ENCODE assay signal across 8 cellular contexts in the genomic region with DNA sequence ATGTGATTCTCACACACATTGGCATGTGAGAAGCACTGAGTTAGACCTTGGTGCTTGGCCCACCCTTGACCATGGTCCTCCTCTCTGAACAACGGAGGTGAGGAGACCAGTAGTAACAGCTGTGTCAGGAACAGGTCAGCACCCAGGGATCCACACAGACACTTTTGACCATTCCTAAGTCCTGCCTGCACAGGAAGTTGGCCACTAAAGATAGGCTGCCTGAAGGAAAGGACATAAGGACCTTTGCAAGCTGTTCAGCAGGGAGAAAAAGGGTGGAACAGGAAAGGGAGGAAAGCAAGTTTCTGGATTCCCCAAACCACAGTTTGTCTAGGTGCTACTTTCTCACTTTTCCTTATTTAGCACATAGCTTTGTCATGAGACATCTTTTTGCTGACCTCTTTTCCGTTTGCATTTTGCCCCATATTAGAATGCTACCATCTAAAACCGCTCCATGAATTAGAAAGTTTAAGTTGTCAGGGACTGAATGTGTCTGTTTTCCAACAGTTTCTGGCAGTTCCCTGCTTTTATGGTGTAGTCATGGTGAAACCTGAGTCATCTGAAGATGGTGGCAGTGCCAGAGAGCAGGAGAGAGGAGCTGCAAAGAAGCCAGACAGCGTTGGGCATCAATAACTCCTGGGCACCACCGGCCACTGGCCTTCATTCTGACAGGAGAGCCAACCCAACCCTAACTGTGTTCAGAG. TPM values are rescaled to one million over a fixed set of nuclear protein-coding genes. Genes with fewer than 3 reads are reported as not detected.
A peak's percentile ranks its signal among the peaks of the same experiment; 100 is the strongest.
DNase-seq lines count a peak whose midpoint lies in the region; ATAC-seq and TF ChIP-seq lines count a peak whose summit lies in the region.

No MANE protein-coding gene starts in this region.

- H3K27me3 Mint-ChIP-seq in activated T-cell treated with anti-CD3 and anti-CD28 coated beads, Interleukin-2, amount 50 U/mL, for 4 hours (ENCODE audit: low read depth): peaks cover 25% of the 10 kb centered on the region

- no peaks in the 10 kb centered on the region for H3K9me3 ChIP-seq in adipocyte (ENCODE audit: control insufficient read depth, low read length)
- H3K9me3 ChIP-seq in tibial artery: no peaks in the 10 kb centered on the region

- no peak for DNase-seq in activated T-cell treated with anti-CD3 and anti-CD28 coated beads, Interleukin-2, amount 50 U/mL, for 4 hours
- DNase-seq in activated T-cell treated with anti-CD3 and anti-CD28 coated beads, Interleukin-2, amount 50 U/mL, for 1 hour: no peak
- peak; percentile 50 for DNase-seq in adipocyte (ENCODE audit: low read depth)
- peak; percentile 50 for DNase-seq in iris pigment epithelial cell (ENCODE audit: low read depth)
- DNase-seq in tibial artery: no peak
- no peak for DNase-seq in stimulated activated CD4-positive, alpha-beta T cell treated with anti-CD3 and anti-CD28 coated beads, Interleukin-2, amount 100 ng/mL, for 48 hours
- DNase-seq in GM10248 (ENCODE audit: extremely low spot score): no peak
- no peak for DNase-seq in posterior vena cava (ENCODE audit: low spot score)

- intact Hi-C loops in tibial artery (cut with DNase I; ENCODE audit: low total_unique reads): no loop called here
- intact Hi-C loops in posterior vena cava (cut with DNase I): no loop called here

- CTCF ChIA-PET in GM10248 (lab: Yijun Ruan, JAX): interaction anchor here (0.8 kb wide), 1 partner anchor 16 kb away, joined by 3 read pairs; no protein-coding TSS in a partner anchor

- H3K9me3 Mint-ChIP-seq in activated T-cell treated with anti-CD3 and anti-CD28 coated beads, Interleukin-2, amount 50 U/mL, for 4 hours: no peaks in the 10 kb centered on the region

- peak overlapping the region; percentile 89 for H3K9ac ChIP-seq in adipocyte (ENCODE audit: low read length)

- no peak for TF ChIP-seq CTCF in tibial artery (IDR thresholded peaks at IDR 0.05)
- TF ChIP-seq CTCF in GM10248 (IDR thresholded peaks at IDR 0.05; ENCODE audit: control extremely low read depth, extremely low read depth, low read depth, missing control alignments): no peak

- ATAC-seq in activated T-cell treated with anti-CD3 and anti-CD28 coated beads, Interleukin-2, amount 50 U/mL, for 4 hours: peak; percentile 15

- peak overlapping the region; percentile 76 to 84 for H3K27ac ChIP-seq in tibial artery

- H3K4me1 Mint-ChIP-seq in activated T-cell treated with anti-CD3 and anti-CD28 coated beads, Interleukin-2, amount 50 U/mL, for 4 hours (ENCODE audit: low read depth): peaks cover 30% of the 10 kb centered on the region

- peak overlapping the region; percentile 88 for H3K4me3 Mint-ChIP-seq in activated T-cell treated with anti-CD3 and anti-CD28 coated beads, Interleukin-2, amount 50 U/mL, for 4 hours

- H3K36me3 Mint-ChIP-seq in activated T-cell treated with anti-CD3 and anti-CD28 coated beads, Interleukin-2, amount 50 U/mL, for 4 hours (ENCODE audit: insufficient read depth): peaks cover 5% of the 10 kb centered on the region

- no peaks in the 10 kb centered on the region for H3K27me3 ChIP-seq in adipocyte (replicated peaks; ENCODE audit: control insufficient read depth, insufficient read depth, low read length)
- no peaks in the 10 kb centered on the region for H3K27me3 ChIP-seq in tibial artery

- H3K36me3 ChIP-seq in adipocyte (ENCODE audit: control insufficient read depth, insufficient read depth, low read length, severe bottlenecking): peaks cover 6% of the 10 kb centered on the region
- H3K36me3 ChIP-seq in tibial artery: no peaks in the 10 kb centered on the region

- H3K4me1 ChIP-seq in adipocyte (ENCODE audit: control insufficient read depth, insufficient read depth, low read length) (peaks cover 28% of the 10 kb centered on the region), tibial artery (peaks cover 0 to 24% (median 16%) of the 10 kb centered on the region in 4 donors)

- peak overlapping the region; percentile 86 for H3K4me3 ChIP-seq in adipocyte (ENCODE audit: low read length)
- H3K4me3 ChIP-seq in tibial artery: peak overlapping the region; percentile 62 to 63

- POLR2A ChIA-PET in GM10248 (lab: Yijun Ruan, JAX): no interaction called here

RNA-seq across cellular contexts. Expression of gene CD109, which starts 1.1 kb away (rescaled TPM):
- total RNA-seq in activated T-cell treated with anti-CD3 and anti-CD28 coated beads, Interleukin-2, amount 50 U/mL, for 4 hours: 10 to 100 TPM; 10.1 to 20.7 (median 11.2) TPM
- 10 to 100 TPM; 20.4 to 35.9 TPM for total RNA-seq in posterior vena cava

RNA-seq across cellular contexts. Expression of gene SLC17A5, which starts 41.1 kb away (rescaled TPM):
- 1 to 10 TPM; 2.8 to 3.5 (median 3.1) TPM for total RNA-seq in activated T-cell treated with anti-CD3 and anti-CD28 coated beads, Interleukin-2, amount 50 U/mL, for 4 hours
- total RNA-seq in posterior vena cava: 10 to 100 TPM; 15.2 to 16.6 TPM

Comparison
In these comparisons a context has a peak if more than half of its experiments do, and no peak if none do; other contexts are left out.
1. DNase-seq: peak in adipocyte (single experiment) and iris pigment epithelial cell (single experiment); none in activated T-cell treated with anti-CD3 and anti-CD28 coated beads, Interleukin-2, amount 50 U/mL, for 4 hours (single experiment), activated T-cell treated with anti-CD3 and anti-CD28 coated beads, Interleukin-2, amount 50 U/mL, for 1 hour (single experiment), tibial artery (0 of 2), stimulated activated CD4-positive, alpha-beta T cell treated with anti-CD3 and anti-CD28 coated beads, Interleukin-2, amount 100 ng/mL, for 48 hours (0 of 2), GM10248 (single experiment) and posterior vena cava (single experiment).